ENCODE assay signal across 25 cellular contexts in genomic region chr1:239833709-239834108, GRCh38.
A peak's percentile ranks its signal among the peaks of the same experiment; 100 is the strongest.
DNase-seq lines count a peak whose midpoint lies in the region; ATAC-seq, FAIRE-seq and TF ChIP-seq lines count a peak whose summit lies in the region.
"Had no signal": no experiment of that assay in that cellular context is flagged by ENCODE, and none has a peak within 500 bp of the region (broad histone marks: within the 10 kb centered on the region; RNA-seq: fewer than 3 reads in every experiment).

No MANE protein-coding gene starts in this region.

- H3K27ac ChIP-seq in H1 (ENCODE audit: low read depth, low read length), result no peak overlapping the region
- H3K27ac ChIP-seq: 22Rv1, coronary artery, esophagus muscularis mucosa, sigmoid colon, SJSA1, thyroid gland had no signal

- DNase-seq in NCI-H1417 (lab: John Stamatoyannopoulos, UW) (peak in 2 of 3 experiments; percentile 20 to 57), NCI-H1417 treated with DMSO at 0.1 percent for 48 hours (lab: John Stamatoyannopoulos, UW) (no peak), NCI-H774 (lab: John Stamatoyannopoulos, UW) (peak; percentile 10), H1 (ENCODE audit: low read depth in 1 of 2, low spot score in 2 of 2) (no peak), GM10248 (ENCODE audit: extremely low spot score) (no peak), cerebellar cortex (ENCODE audit: low spot score) (no peak), midbrain (lab: John Stamatoyannopoulos, UW) (no peak)
- DNase-seq: activated CD4-positive, alpha-beta T cell treated with anti-CD3 and anti-CD28 coated beads, Interleukin-2, amount 10 ng/mL, durations not matched to agents 7 days and 5 days; anterior cingulate cortex; CD4-positive, alpha-beta T cell; DMS79; H7; NCI-H1048; NCI-H510A; sigmoid colon; stimulated activated CD4-positive, alpha-beta T cell treated with anti-CD3 and anti-CD28 coated beads, Interleukin-15, amount 100 ng/mL, for 24 hours; stimulated activated naive CD8-positive, alpha-beta T cell treated with anti-CD3 and anti-CD28 coated beads, Interleukin-15, amount 100 ng/mL, for 72 hours; thyroid gland had no signal

- FAIRE-seq in H1 (lab: Jason Lieb, UNC), result no peak
- FAIRE-seq: frontal cortex, islet of Langerhans had no signal

- H3K18ac ChIP-seq in H1 (ENCODE audit: extremely low read depth, low read length), result no peak overlapping the region

- no peak overlapping the region for H4K91ac ChIP-seq in H1 (replicated peaks; ENCODE audit: insufficient read length, low read length)

- H3K56ac ChIP-seq in H1 (replicated peaks; ENCODE audit: insufficient read length, low read depth, low read length), result no peak overlapping the region

- no peak overlapping the region for H2BK5ac ChIP-seq in H1 (ENCODE audit: low read depth, low read length)

- CTCF ChIA-PET in H1 (lab: Charles Lee; ENCODE audit: partially characterized antibody), result interaction anchor here (0.8 to 2.0 kb wide), 2 partner anchors 15 to 64 kb away, joined by 4 to 10 read pairs; no protein-coding TSS in a partner anchor
- CTCF ChIA-PET in GM10248 (lab: Yijun Ruan, JAX), result interaction anchor here (0.8 kb wide), 1 partner anchor 16 kb away, joined by 3 read pairs; no protein-coding TSS in a partner anchor

- H3K23ac ChIP-seq in H1 (ENCODE audit: insufficient read length), result no peak overlapping the region

- H2BK15ac ChIP-seq in H1 (ENCODE audit: low read length), result no peak overlapping the region

- no peak for ATAC-seq in GM18873 (IDR thresholded peaks at IDR 0.05; ENCODE audit: low FRiP score, unreplicated experiment)
- ATAC-seq: stimulated activated naive CD8-positive, alpha-beta T cell treated with anti-CD3 and anti-CD28 coated beads, Interleukin-15, amount 100 ng/mL, for 72 hours had no signal

- no peak for TF ChIP-seq RAD21 in H1 (IDR thresholded peaks at IDR 0.05 in 1 of 2, conservative IDR thresholded peaks at IDR 0.05 in 1 of 2; ENCODE audit: low read depth in 2 of 2, low read length in 2 of 2)

- no peak overlapping the region for H2AFZ ChIP-seq in H1 (ENCODE audit: low read length)

- no peak overlapping the region for H4K8ac ChIP-seq in H1 (ENCODE audit: extremely low read depth, insufficient read depth, low read length)

- H3K4me3 ChIP-seq in H1 (ENCODE audit: extremely low read depth in 1 of 4, insufficient read depth in 2 of 4, low read depth in 3 of 4, low read length in 4 of 4), result no peak overlapping the region
- H3K4me3 ChIP-seq: coronary artery, esophagus muscularis mucosa, sigmoid colon, SJSA1, thyroid gland had no signal

- H3K23me2 ChIP-seq in H1 (ENCODE audit: low read depth, low read length), result no peaks in the 10 kb centered on the region

- no peak overlapping the region; a peak in 1 of 4 replicates for H3K4me2 ChIP-seq in H1 (ENCODE audit: insufficient read depth in 1 of 2, low read depth in 2 of 2, low read length in 2 of 2)

- peaks cover 0 to 5% (median 0%) of the 10 kb centered on the region in 4 experiments; a peak in 2 of 7 replicates for H3K4me1 ChIP-seq in H1 (replicated peaks in 1 of 4; ENCODE audit: control insufficient read depth in 3 of 4, insufficient read depth in 4 of 4, low read length in 3 of 4)
- H3K4me1 ChIP-seq: sigmoid colon, SJSA1, thyroid gland had no signal

- no peaks in the 10 kb centered on the region for H3K27me3 ChIP-seq in H1 (replicated peaks in 1 of 4; ENCODE audit: control insufficient read depth in 3 of 4, extremely low read depth in 1 of 4, insufficient read depth in 3 of 4, low read length in 3 of 4)
- H3K27me3 ChIP-seq: esophagus muscularis mucosa, sigmoid colon, SJSA1, thyroid gland had no signal

- no peak for TF ChIP-seq CTCF in H1 (IDR thresholded peaks at IDR 0.05; ENCODE audit: control extremely low read depth in 1 of 3, insufficient read depth in 1 of 3, low read depth in 1 of 3, low read length in 3 of 3)
- no peak for TF ChIP-seq CTCF in GM10248 (IDR thresholded peaks at IDR 0.05; ENCODE audit: control extremely low read depth, extremely low read depth, low read depth, missing control alignments)

- POLR2A ChIA-PET in H1 (lab: Charles Lee; ENCODE audit: partially characterized antibody), result interaction anchor here (0.6 kb wide), 1 partner anchor 12 kb away, joined by 4 read pairs; no protein-coding TSS in a partner anchor
- POLR2A ChIA-PET in GM10248 (lab: Yijun Ruan, JAX), result no interaction called here

- no peaks in the 10 kb centered on the region for H3K9me3 ChIP-seq in H1 (ENCODE audit: insufficient read depth in 2 of 2, low read depth in 1 of 2, low read length in 1 of 2)
- H3K9me3 ChIP-seq: esophagus muscularis mucosa, sigmoid colon, SJSA1, thyroid gland had no signal

- no peaks in the 10 kb centered on the region for H3K79me1 ChIP-seq in H1 (ENCODE audit: low read depth, low read length)

- no peak overlapping the region for H3K9ac ChIP-seq in H1 (replicated peaks in 1 of 4; ENCODE audit: extremely low read depth in 1 of 4, low read depth in 3 of 4, low read length in 3 of 4)

- H3K79me2 ChIP-seq in H1 (ENCODE audit: control insufficient read depth in 1 of 2, insufficient read depth in 2 of 2, low read length in 2 of 2), result no peaks in the 10 kb centered on the region

- no peak for TF ChIP-seq POLR2A in H1 (IDR thresholded peaks at IDR 0.05; ENCODE audit: control extremely low read depth in 1 of 2, low read depth in 2 of 2, low read length in 2 of 2)

- 78% methylated on average over 2 of the region's 2 CpGs; no CpG with 5 or more reads in 1 of the 2 experiments for WGBS in H1 (ENCODE audit: extremely low coverage in 1 of 2, insufficient coverage in 1 of 2, insufficient read length in 1 of 2, insufficient replicate concordance in 2 of 2, low coverage in 1 of 2, low lambda C conversion rate in 2 of 2, missing lambda C conversion rate in 1 of 2), 2 experiments

- no peak overlapping the region for H2BK120ac ChIP-seq in H1 (replicated peaks; ENCODE audit: low read depth, low read length)

- no peak overlapping the region for H3K14ac ChIP-seq in H1 (ENCODE audit: insufficient read length)

- no peak overlapping the region for H3K4ac ChIP-seq in H1 (replicated peaks; ENCODE audit: insufficient read length, low read depth, low read length)

- H2BK20ac ChIP-seq in H1 (ENCODE audit: low read length), result 0 out of 2 replicates have a peak overlapping the region, but pooled peaks have one; percentile 3

- no peak overlapping the region for H4K5ac ChIP-seq in H1 (ENCODE audit: insufficient read length, low read depth, low read length)

- no peaks in the 10 kb centered on the region for H4K20me1 ChIP-seq in H1 (replicated peaks in 1 of 2; ENCODE audit: control insufficient read depth in 1 of 2, insufficient read depth in 2 of 2, low read length in 2 of 2)

- H2AK5ac ChIP-seq in H1 (ENCODE audit: low read depth, low read length), result no peak overlapping the region

- TF ChIP-seq EP300 in H1 (IDR thresholded peaks at IDR 0.05; ENCODE audit: borderline replicate concordance in 1 of 2, low read depth in 2 of 2, low read length in 2 of 2), result no peak

- H2BK12ac ChIP-seq in H1 (ENCODE audit: low read depth, low read length), result no peak overlapping the region

- H3K36me3 ChIP-seq in H1 (ENCODE audit: control insufficient read depth in 2 of 4, insufficient read depth in 4 of 4, low read length in 3 of 4), result no peaks in the 10 kb centered on the region
- H3K36me3 ChIP-seq: esophagus muscularis mucosa, sigmoid colon, SJSA1, thyroid gland had no signal

TF ChIP-seq in H1, 55 proteins besides CTCF, POLR2A, EP300 and RAD21:
- no peak for TF ChIP-seq RXRA (IDR thresholded peaks at IDR 0.05; ENCODE audit: insufficient read depth, low read depth, low read length)
- no peak for TF ChIP-seq BACH1 (IDR thresholded peaks at IDR 0.05; ENCODE audit: low read length)
- TF ChIP-seq ATF3 (IDR thresholded peaks at IDR 0.05; ENCODE audit: insufficient read depth, low read depth, low read length), result no peak
- no peak for TF ChIP-seq CBX8 (IDR thresholded peaks at IDR 0.05; ENCODE audit: borderline replicate concordance, low read depth, low read length)
- no peak for TF ChIP-seq MAFK (IDR thresholded peaks at IDR 0.05; ENCODE audit: low read depth, low read length)
- no peak for TF ChIP-seq HDAC2 (IDR thresholded peaks at IDR 0.05; ENCODE audit: borderline replicate concordance in 1 of 2, low read depth in 2 of 2, low read length in 2 of 2)
- TF ChIP-seq GTF2F1 (IDR thresholded peaks at IDR 0.05; ENCODE audit: borderline replicate concordance, low read depth, low read length), result no peak
- TF ChIP-seq E2F6 (IDR thresholded peaks at IDR 0.05), result no peak
- TF ChIP-seq EGR1 (IDR thresholded peaks at IDR 0.05; ENCODE audit: borderline replicate concordance, low read depth, low read length), result no peak
- TF ChIP-seq HDAC6 (IDR thresholded peaks at IDR 0.05; ENCODE audit: low read depth, low read length), result no peak
- no peak for TF ChIP-seq NANOG (IDR thresholded peaks at IDR 0.05; ENCODE audit: insufficient read depth, low read depth, low read length, poor library complexity, severe bottlenecking)
- no peak for TF ChIP-seq YY1 (IDR thresholded peaks at IDR 0.05; ENCODE audit: low read depth, low read length)
- TF ChIP-seq RBBP5 (IDR thresholded peaks at IDR 0.05; ENCODE audit: borderline replicate concordance, low read depth, low read length), result no peak

Comparison
In these comparisons a context has a peak if more than half of its experiments do, and no peak if none do; other contexts are left out.
1. DNase-seq: peak in NCI-H1417 (2 of 3) and NCI-H774 (single experiment); none in NCI-H1417 treated with DMSO at 0.1 percent for 48 hours (single experiment), H1 (0 of 2), GM10248 (single experiment), cerebellar cortex (single experiment) and midbrain (single experiment).